Comparison of ENCODE assay signal across 20 cellular contexts in the genomic region with DNA sequence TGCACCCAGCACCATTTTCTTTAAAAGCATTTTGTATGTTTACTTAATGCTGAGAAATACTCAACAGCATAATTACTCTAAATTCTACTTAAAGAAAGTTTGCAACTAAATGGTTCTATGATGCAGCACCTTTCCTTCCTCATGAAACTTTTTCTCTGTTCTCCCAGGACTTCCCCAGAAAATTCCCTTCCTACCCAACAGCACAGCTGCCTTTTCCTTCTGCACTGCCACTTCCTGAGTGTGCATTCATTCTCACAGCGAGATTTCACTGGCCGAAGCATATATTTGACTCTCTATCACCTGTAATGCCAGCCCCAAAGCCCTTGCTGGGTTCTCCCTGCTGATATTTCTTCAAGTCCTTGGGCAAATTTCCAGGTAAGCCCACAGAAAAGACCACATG. TPM values are rescaled to one million over a fixed set of nuclear protein-coding genes. Genes with fewer than 3 reads are reported as not detected.
A peak's percentile ranks its signal among the peaks of the same experiment; 100 is the strongest.
DNase-seq lines count a peak whose midpoint lies in the region; ATAC-seq and TF ChIP-seq lines count a peak whose summit lies in the region.
"Had no signal": no experiment of that assay in that cellular context is flagged by ENCODE, and none has a peak within 500 bp of the region (broad histone marks: within the 10 kb centered on the region; RNA-seq: fewer than 3 reads in every experiment).

No MANE protein-coding gene starts in this region.

- H3K4me3 ChIP-seq in BLaER1 treated with 17β-estradiol and CSF1 and Interleukin-3, amounts not matched to agents 10 nM and 100 nM: peak overlapping the region in 1 of 10 experiments; percentile 14; a peak in 1 of 20 replicates
- 0 out of 2 replicates have a peak overlapping the region, but pooled peaks have one; percentile 4 for H3K4me3 ChIP-seq in OCI-LY3 (ENCODE audit: low read length)
- H3K4me3 ChIP-seq: K562, MG63 had no signal

- H2AFZ ChIP-seq in OCI-LY3 (ENCODE audit: low read depth, low read length): no peak overlapping the region

- H4K20me1 ChIP-seq in BLaER1 treated with 17β-estradiol and CSF1 and Interleukin-3, amounts not matched to agents 10 nM and 100 nM: no peaks in the 10 kb centered on the region; a peak in 1 of 22 replicates
- H4K20me1 ChIP-seq in OCI-LY3 (ENCODE audit: insufficient read depth, low read length): no peaks in the 10 kb centered on the region; the same call in 1 of the 2 replicates

- H3K4me1 ChIP-seq in BLaER1 treated with 17β-estradiol and CSF1 and Interleukin-3, amounts not matched to agents 10 nM and 100 nM: peaks cover 68 to 85% (median 79%) of the 10 kb centered on the region in 10 experiments
- H3K4me1 ChIP-seq in OCI-LY3 (ENCODE audit: low read length): peaks cover 37% of the 10 kb centered on the region

- peak overlapping the region; percentile 14 for H3K27ac Mint-ChIP-seq in chondrocyte (ENCODE audit: unreplicated experiment)
- H3K27ac Mint-ChIP-seq in neural crest cell (ENCODE audit: unreplicated experiment): peak overlapping the region; percentile 15

- H3K79me2 ChIP-seq in OCI-LY3 (ENCODE audit: low read length): peaks cover 14% of the 10 kb centered on the region

- H3K4me2 ChIP-seq in BLaER1 treated with 17β-estradiol and CSF1 and Interleukin-3, amounts not matched to agents 10 nM and 100 nM: peak overlapping the region; percentile 71 to 88 (median 79)
- peak overlapping the region; percentile 58 for H3K4me2 ChIP-seq in OCI-LY3 (ENCODE audit: low read length)

- H3K9me3 Mint-ChIP-seq in chondrocyte (ENCODE audit: low read depth) (no peaks in the 10 kb centered on the region), neural crest cell (no peaks in the 10 kb centered on the region)
- H3K9me3 Mint-ChIP-seq: CD4-positive, CD25-positive, alpha-beta regulatory T cell had no signal

- peak overlapping the region in 8 of 11 experiments; percentile 13 to 78 (median 70); a peak in 8 of 22 replicates for H3K27ac ChIP-seq in BLaER1 treated with 17β-estradiol and CSF1 and Interleukin-3, amounts not matched to agents 10 nM and 100 nM
- peak overlapping the region; percentile 49 for H3K27ac ChIP-seq in OCI-LY3 (ENCODE audit: low read length)

- DNase-seq in chondrocyte (ENCODE audit: low spot score) (no peak), neural crest cell (ENCODE audit: low read depth, low spot score) (no peak), NOMO-1 treated with DMSO at 0.1 percent for 48 hours (lab: John Stamatoyannopoulos, UW; ENCODE audit: unreplicated experiment) (no peak), ureter (ENCODE audit: low spot score) (no peak)
- DNase-seq: CD4-positive, CD25-positive, alpha-beta regulatory T cell; DMS79; MG63; NCI-H1417 treated with DMSO at 0.1 percent for 48 hours; NCI-H187; NCI-H446 treated with DMSO at 0.1 percent for 48 hours; NCI-H526 treated with DMSO at 0.1 percent for 48 hours; PC-3; SHP77 had no signal

- no peak overlapping the region for H3K4me3 Mint-ChIP-seq in chondrocyte (ENCODE audit: unreplicated experiment)
- H3K4me3 Mint-ChIP-seq in neural crest cell: no peak overlapping the region
- H3K4me3 Mint-ChIP-seq: CD4-positive, CD25-positive, alpha-beta regulatory T cell had no signal

- TF ChIP-seq CTCF in OCI-LY3 (IDR thresholded peaks at IDR 0.05; ENCODE audit: low read depth, low read length) (no peak), chondrocyte (IDR thresholded peaks at IDR 0.05) (no peak), neural crest cell (conservative IDR thresholded peaks at IDR 0.05) (no peak)

- H3K36me3 ChIP-seq in BLaER1 treated with 17β-estradiol and CSF1 and Interleukin-3, amounts not matched to agents 10 nM and 100 nM: peaks cover 12 to 29% (median 20%) of the 10 kb centered on the region in 11 experiments; a peak in 21 of 22 replicates
- H3K36me3 ChIP-seq in OCI-LY3 (replicated peaks; ENCODE audit: low read depth, low read length): peaks cover 73% of the 10 kb centered on the region

- ATAC-seq in HG02588 (IDR thresholded peaks at IDR 0.05; ENCODE audit: unreplicated experiment) (no peak), HG02970 (IDR thresholded peaks at IDR 0.05; ENCODE audit: low FRiP score, unreplicated experiment) (no peak)
- ATAC-seq: HepG2, K562, PC-3 had no signal

- no peaks in the 10 kb centered on the region for H3K9me3 ChIP-seq in BLaER1 treated with 17β-estradiol and CSF1 and Interleukin-3, amounts not matched to agents 10 nM and 100 nM (replicated peaks in 1 of 11)
- no peaks in the 10 kb centered on the region for H3K9me3 ChIP-seq in OCI-LY3 (ENCODE audit: insufficient read depth, low read length)
- H3K9me3 ChIP-seq: MG63 had no signal

- H3K9ac ChIP-seq in BLaER1 treated with 17β-estradiol and CSF1 and Interleukin-3, amounts not matched to agents 10 nM and 100 nM: 0 out of 22 replicates have a peak overlapping the region, but pooled peaks of 2 of the 11 experiments have one; percentile 14 to 39
- H3K9ac ChIP-seq in OCI-LY3 (ENCODE audit: low read length): no peak overlapping the region; the same call in 1 of the 2 replicates

- H3K27me3 Mint-ChIP-seq in chondrocyte (ENCODE audit: low read depth) (no peaks in the 10 kb centered on the region), neural crest cell (ENCODE audit: low read depth) (no peaks in the 10 kb centered on the region)
- H3K27me3 Mint-ChIP-seq: CD4-positive, CD25-positive, alpha-beta regulatory T cell had no signal

- H3K27me3 ChIP-seq in BLaER1 treated with 17β-estradiol and CSF1 and Interleukin-3, amounts not matched to agents 10 nM and 100 nM: no peaks in the 10 kb centered on the region
- no peaks in the 10 kb centered on the region for H3K27me3 ChIP-seq in OCI-LY3 (ENCODE audit: low read depth, low read length)
- H3K27me3 ChIP-seq: MG63 had no signal

- H3K36me3 Mint-ChIP-seq in chondrocyte (ENCODE audit: low read depth): peaks cover 40% of the 10 kb centered on the region
- peaks cover 18% of the 10 kb centered on the region for H3K36me3 Mint-ChIP-seq in neural crest cell (ENCODE audit: low read depth)

- peaks cover 68% of the 10 kb centered on the region for H3K4me1 Mint-ChIP-seq in chondrocyte (ENCODE audit: low read depth)
- H3K4me1 Mint-ChIP-seq in neural crest cell: peaks cover 14% of the 10 kb centered on the region

RNA-seq across cellular contexts. Expression of gene DGKI, which starts 41.5 kb away (rescaled TPM):
- total RNA-seq in chondrocyte: 15.3 to 52.4 TPM (median 17.0 TPM) in 3 replicates
- total RNA-seq in neural crest cell: 2.2 and 3.3 TPM in 2 replicates
- total RNA-seq in ureter: 3.3 TPM
- total RNA-seq: CD4-positive, CD25-positive, alpha-beta regulatory T cell; HT-29; PC-3 had no signal
